15 cellular contexts compared by ENCODE assay signal in genomic region chr7:17339139-17339538, GRCh38. TPM values are rescaled to one million over a fixed set of nuclear protein-coding genes. Genes with fewer than 3 reads are reported as not detected.
DNase-seq lines count a peak whose midpoint lies in the region; ATAC-seq and TF ChIP-seq lines count a peak whose summit lies in the region.
"Had no signal": no experiment of that assay in that cellular context is flagged by ENCODE, and none has a peak within 500 bp of the region (broad histone marks: within the 10 kb centered on the region; RNA-seq: fewer than 3 reads in every experiment).

No MANE protein-coding gene starts in this region.

- POLR2A ChIA-PET in PC-9 (lab: Charles Lee; ENCODE audit: unreplicated experiment), result no interaction called here

- CTCF ChIA-PET in PC-9 (lab: Charles Lee), result no interaction called here

- peak overlapping the region; percentile 59; the same call in 1 of the 2 replicates for H2AFZ ChIP-seq in Loucy (ENCODE audit: low read length)
- no peak overlapping the region for H2AFZ ChIP-seq in PC-9
- no peak overlapping the region for H2AFZ ChIP-seq in osteoblast (ENCODE audit: low read length)

- H3K4me3 ChIP-seq in Loucy (ENCODE audit: low read length, poor library complexity, severe bottlenecking) (no peak overlapping the region), PC-9 (no peak overlapping the region), heart right ventricle (no peak overlapping the region), osteoblast (ENCODE audit: insufficient read depth, low read length) (no peak overlapping the region), coronary artery (no peak overlapping the region)
- H3K4me3 ChIP-seq: BLaER1 had no signal

- H3K4me1 ChIP-seq in Loucy (ENCODE audit: insufficient read depth, low read length, poor library complexity, severe bottlenecking), result no peaks in the 10 kb centered on the region
- H3K4me1 ChIP-seq in PC-9 (replicated peaks; ENCODE audit: insufficient read depth), result no peaks in the 10 kb centered on the region
- peaks cover 0 to 59% (median 41%) of the 10 kb centered on the region in 9 donors for H3K4me1 ChIP-seq in heart right ventricle
- H3K4me1 ChIP-seq in osteoblast (ENCODE audit: insufficient read depth, low read length), result peaks cover 26% of the 10 kb centered on the region
- H3K4me1 ChIP-seq: BLaER1 had no signal

- H3K27me3 ChIP-seq in Loucy (ENCODE audit: insufficient read depth, low read length, poor library complexity, severe bottlenecking) (no peaks in the 10 kb centered on the region), PC-9 (ENCODE audit: insufficient read depth, low read depth) (no peaks in the 10 kb centered on the region), heart right ventricle (no peaks in the 10 kb centered on the region), osteoblast (ENCODE audit: insufficient read depth, low read length) (no peaks in the 10 kb centered on the region)
- H3K27me3 ChIP-seq: BLaER1 had no signal

- H3K4me2 ChIP-seq in Loucy (ENCODE audit: low read depth, low read length, poor library complexity, severe bottlenecking) (no peak overlapping the region), PC-9 (no peak overlapping the region), osteoblast (ENCODE audit: insufficient read depth, low read length) (no peak overlapping the region)
- H3K4me2 ChIP-seq: BLaER1 had no signal

- TF ChIP-seq CTCF in Loucy (conservative IDR thresholded peaks at IDR 0.05; ENCODE audit: low read length) (no peak), PC-9 (conservative IDR thresholded peaks at IDR 0.05) (no peak), heart right ventricle (IDR thresholded peaks at IDR 0.05) (no peak), osteoblast (IDR thresholded peaks at IDR 0.05; ENCODE audit: extremely low read depth, low read depth, low read length) (no peak), GM13977 (IDR thresholded peaks at IDR 0.05; ENCODE audit: extremely low read depth, insufficient read depth, missing control alignments) (no peak), coronary artery (IDR thresholded peaks at IDR 0.05) (no peak)

- H3K27ac ChIP-seq in PC-9 (no peak overlapping the region), heart right ventricle (peak overlapping the region in 3 of 10 donors; percentile 24 to 51 (median 25)), osteoblast (ENCODE audit: low read depth, low read length) (peak overlapping the region; percentile 33), coronary artery (peak overlapping the region in 1 of 2 donors; percentile 3)
- H3K27ac ChIP-seq: BLaER1 had no signal

- H3K36me3 ChIP-seq in Loucy (ENCODE audit: insufficient read depth, low read length), result no peaks in the 10 kb centered on the region
- peaks cover 73% of the 10 kb centered on the region for H3K36me3 ChIP-seq in PC-9 (ENCODE audit: low read depth)
- H3K36me3 ChIP-seq in heart right ventricle, result peaks cover 0 to 100% (median 30%) of the 10 kb centered on the region in 9 donors
- H3K36me3 ChIP-seq in osteoblast (ENCODE audit: insufficient read depth, low read length), result peaks cover 81% of the 10 kb centered on the region
- H3K36me3 ChIP-seq: BLaER1 had no signal

- TSS peak; percentile 8 for BruUV-seq in PC-9 (replicated peaks; lab: Mats Ljungman, UMichigan)

- H3F3A ChIP-seq in Loucy (ENCODE audit: low read depth) (no peaks in the 10 kb centered on the region), PC-9 (ENCODE audit: insufficient read depth, low read depth) (0 out of 2 replicates have a peak, but pooled peaks cover 8% of the 10 kb centered on the region)

- no peaks in the 10 kb centered on the region for H3K9me2 ChIP-seq in Loucy (replicated peaks; ENCODE audit: low read depth, low read length)
- no peaks in the 10 kb centered on the region for H3K9me2 ChIP-seq in PC-9 (ENCODE audit: insufficient read depth)

- H4K20me1 ChIP-seq in Loucy (ENCODE audit: insufficient read depth, low read length, poor library complexity, severe bottlenecking), result no peaks in the 10 kb centered on the region
- H4K20me1 ChIP-seq in PC-9 (ENCODE audit: insufficient read depth), result no peaks in the 10 kb centered on the region
- H4K20me1 ChIP-seq in osteoblast (ENCODE audit: insufficient read depth, low read length), result peaks cover 5% of the 10 kb centered on the region
- H4K20me1 ChIP-seq: BLaER1 had no signal

- no peak for DNase-seq in PC-9
- no peak for DNase-seq in heart right ventricle
- peak; percentile 23 for DNase-seq in osteoblast (ENCODE audit: insufficient read length, low spot score, missing footprints)
- DNase-seq in DMS53 treated with DMSO at 0.1 percent for 48 hours (lab: John Stamatoyannopoulos, UW; ENCODE audit: unreplicated experiment), result no peak
- no peak for DNase-seq in GM13977 (ENCODE audit: low spot score)
- DNase-seq in coronary artery (ENCODE audit: low spot score), result no peak
- DNase-seq: CD8-positive, alpha-beta memory T cell; DMS 273 treated with DMSO at 0.1 percent for 48 hours; Karpas-422; NCI-H1048; NCI-H2107; SHP77 had no signal

- H3K9ac ChIP-seq in Loucy (ENCODE audit: low read depth, low read length, poor library complexity, severe bottlenecking), result no peak overlapping the region
- H3K9ac ChIP-seq: BLaER1 had no signal

- 24 to 26% methylated on average over 2 of the region's 2 CpGs for WGBS in heart right ventricle, 2 donors

- H3K79me2 ChIP-seq in Loucy (ENCODE audit: insufficient read depth, low read length), result no peaks in the 10 kb centered on the region
- peaks cover 20% of the 10 kb centered on the region; the same call in 1 of the 2 replicates for H3K79me2 ChIP-seq in PC-9 (ENCODE audit: low read depth)
- peaks cover 71% of the 10 kb centered on the region for H3K79me2 ChIP-seq in osteoblast (ENCODE audit: insufficient read depth, low read length)

- ATAC-seq in heart right ventricle, result peak in 7 of 8 donors; percentile 22 to 74 (median 56)
- ATAC-seq: SK-N-SH treated with all-trans-retinoic acid at 6 μM for 48 hours had no signal

- intact Hi-C loops in PC-9 (cut with micrococcal nuclease; ENCODE audit: unreplicated experiment) (loop anchor here (10.0 kb wide), 1 partner anchor 644 kb away; no protein-coding TSS in a partner anchor), heart right ventricle (cut with DNase I) (no loop called here)

- in situ Hi-C loops in GM13977 (cut with MboI; ENCODE audit: low pct_unique_long_range_greater_than_20kb, low sequenced_read_pairs, unreplicated experiment), result no loop called here

- H3K9me3 ChIP-seq in Loucy (ENCODE audit: insufficient read depth, low read depth, low read length), result no peaks in the 10 kb centered on the region
- no peaks in the 10 kb centered on the region for H3K9me3 ChIP-seq in PC-9 (ENCODE audit: insufficient read depth, low read depth)
- peaks cover 0 to 6% (median 0%) of the 10 kb centered on the region in 11 donors for H3K9me3 ChIP-seq in heart right ventricle
- H3K9me3 ChIP-seq in osteoblast (ENCODE audit: low read depth, low read length), result no peaks in the 10 kb centered on the region
- H3K9me3 ChIP-seq: BLaER1 had no signal

RNA-seq across cellular contexts. Expression of gene AHR, which starts 40.7 kb away (rescaled TPM):
- total RNA-seq in PC-9 (2021), result 46.4 and 61.3 TPM in 2 replicates
- 10 to 100 TPM; 20.8 to 52.8 (median 34.7) TPM for total RNA-seq in heart right ventricle
- 1 to 10 TPM; 5.3 to 8.3 TPM for polyA plus RNA-seq in heart right ventricle
- total RNA-seq in osteoblast, result 274 and 313 TPM in 2 replicates
